ENCODE assay signal across 9 cellular contexts in the genomic region with DNA sequence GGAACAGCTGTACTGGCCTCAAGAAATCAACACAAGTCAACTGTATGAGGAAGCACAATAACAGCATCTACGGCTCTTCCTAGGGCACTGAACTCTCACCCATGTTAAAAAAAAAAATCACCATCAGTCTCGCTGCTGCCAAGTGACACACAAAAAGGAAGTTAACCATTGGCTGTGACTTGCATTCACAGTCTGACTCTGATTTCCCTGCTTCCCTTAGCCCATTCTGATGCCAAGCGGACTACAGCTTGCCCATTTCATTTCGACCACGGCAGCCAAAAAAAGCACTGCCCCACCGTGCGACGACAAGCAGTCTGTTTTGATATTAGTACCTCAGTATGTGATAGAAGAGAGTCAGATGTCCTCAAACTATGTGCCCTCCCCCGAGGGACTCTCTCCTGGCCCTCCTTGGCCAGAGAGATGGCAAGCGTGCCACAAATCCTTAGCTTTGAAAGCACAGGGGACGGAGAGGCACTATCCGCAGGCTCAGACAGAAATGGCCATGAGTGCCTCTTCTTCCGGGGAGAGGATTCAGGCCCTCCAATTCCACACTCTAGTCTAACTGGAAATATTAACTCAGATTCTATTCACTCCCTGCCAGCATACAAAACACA.
DNase-seq lines count a peak whose midpoint lies in the region; ATAC-seq and TF ChIP-seq lines count a peak whose summit lies in the region.
"Had no signal": no experiment of that assay in that cellular context is flagged by ENCODE, and none has a peak within 500 bp of the region (broad histone marks: within the 10 kb centered on the region; RNA-seq: fewer than 3 reads in every experiment).

No MANE protein-coding gene starts in this region.

- peak overlapping the region; percentile 40 for H3K4me3 Mint-ChIP-seq in dendritic cell treated with granulocyte-macrophage colony-stimulating factor and Interleukin-4, amounts not matched to agents 40 ng/mL and 50 ng/mL, for 4 days
- H3K4me3 Mint-ChIP-seq in activated T-cell treated with anti-CD3 and anti-CD28 coated beads, Interleukin-2, amount 50 U/mL, for 72 hours, result peak overlapping the region in 1 of 2 donors; percentile 22
- H3K4me3 Mint-ChIP-seq: activated naive CD4-positive, alpha-beta T cell treated with anti-CD3 and anti-CD28 coated beads, Interleukin-2, amount 50 U/mL, for 24 hours had no signal

- no peak overlapping the region for H3K4me3 ChIP-seq in A673 (ENCODE audit: low read depth, low read length, poor library complexity, severe bottlenecking)
- H3K4me3 ChIP-seq in muscle layer of duodenum (ENCODE audit: low read depth in 1 of 2, low read length in 2 of 2), result peak overlapping the region in 1 of 2 donors; percentile 25
- H3K4me3 ChIP-seq in mammary epithelial cell (replicated peaks in 1 of 3; ENCODE audit: insufficient read depth in 1 of 3, low read depth in 2 of 3, low read length in 3 of 3), result no peak overlapping the region

- dilution Hi-C loops in mammary epithelial cell (cut with HindIII; ENCODE audit: low sequenced_read_pairs), result no loop called here

- H3K9me3 Mint-ChIP-seq in dendritic cell treated with granulocyte-macrophage colony-stimulating factor and Interleukin-4, amounts not matched to agents 40 ng/mL and 50 ng/mL, for 4 days, result no peaks in the 10 kb centered on the region
- no peaks in the 10 kb centered on the region for H3K9me3 Mint-ChIP-seq in activated T-cell treated with anti-CD3 and anti-CD28 coated beads, Interleukin-2, amount 50 U/mL, for 72 hours
- H3K9me3 Mint-ChIP-seq: activated naive CD4-positive, alpha-beta T cell treated with anti-CD3 and anti-CD28 coated beads, Interleukin-2, amount 50 U/mL, for 24 hours had no signal

- H3K27ac ChIP-seq in A673 (ENCODE audit: low read depth, low read length, poor library complexity, severe bottlenecking), result peak overlapping the region; percentile 66
- H3K27ac ChIP-seq in muscle layer of duodenum (ENCODE audit: low read length), result peak overlapping the region; percentile 41
- no peak overlapping the region for H3K27ac ChIP-seq in mammary epithelial cell (ENCODE audit: insufficient read depth, low read depth, low read length)

- no peaks in the 10 kb centered on the region for H3K27me3 Mint-ChIP-seq in dendritic cell treated with granulocyte-macrophage colony-stimulating factor and Interleukin-4, amounts not matched to agents 40 ng/mL and 50 ng/mL, for 4 days
- H3K27me3 Mint-ChIP-seq in activated T-cell treated with anti-CD3 and anti-CD28 coated beads, Interleukin-2, amount 50 U/mL, for 72 hours (ENCODE audit: low read depth), result peaks cover 11% of the 10 kb centered on the region
- H3K27me3 Mint-ChIP-seq: activated naive CD4-positive, alpha-beta T cell treated with anti-CD3 and anti-CD28 coated beads, Interleukin-2, amount 50 U/mL, for 24 hours had no signal

- H3K27me3 ChIP-seq in A673 (replicated peaks; ENCODE audit: insufficient read depth, low read depth, low read length, poor library complexity) (no peaks in the 10 kb centered on the region), muscle layer of duodenum (ENCODE audit: low read depth, low read length) (no peaks in the 10 kb centered on the region), mammary epithelial cell (ENCODE audit: insufficient read depth, low read length) (no peaks in the 10 kb centered on the region)

- 89% methylated on average over 10 of the region's 13 CpGs for WGBS in mammary epithelial cell (ENCODE audit: low coverage, missing lambda C conversion rate)

- H3K36me3 Mint-ChIP-seq in dendritic cell treated with granulocyte-macrophage colony-stimulating factor and Interleukin-4, amounts not matched to agents 40 ng/mL and 50 ng/mL, for 4 days (ENCODE audit: low read depth), result no peaks in the 10 kb centered on the region
- H3K36me3 Mint-ChIP-seq in activated T-cell treated with anti-CD3 and anti-CD28 coated beads, Interleukin-2, amount 50 U/mL, for 72 hours (ENCODE audit: insufficient read depth in 2 of 2), result no peaks in the 10 kb centered on the region
- H3K36me3 Mint-ChIP-seq: activated naive CD4-positive, alpha-beta T cell treated with anti-CD3 and anti-CD28 coated beads, Interleukin-2, amount 50 U/mL, for 24 hours had no signal

- DNase-seq in A673 (ENCODE audit: low spot score) (no peak), NCI-H128 (lab: John Stamatoyannopoulos, UW; ENCODE audit: unreplicated experiment) (no peak), mammary epithelial cell (no peak)
- DNase-seq in activated T-cell treated with anti-CD3 and anti-CD28 coated beads, Interleukin-2, amount 50 U/mL, for 72 hours, result no peak

- H2AFZ ChIP-seq in mammary epithelial cell (ENCODE audit: low read depth, low read length), result no peak overlapping the region

- no TSS peak for BruUV-seq in A673 (replicated peaks; lab: Mats Ljungman, UMichigan)
- no TSS peak for BruUV-seq in mammary epithelial cell (replicated peaks; lab: Mats Ljungman, UMichigan)

- no peaks in the 10 kb centered on the region for H4K20me1 ChIP-seq in mammary epithelial cell (ENCODE audit: insufficient read depth, low read length)

- in situ Hi-C loops in mammary epithelial cell (cut with MboI; ENCODE audit: low sequenced_read_pairs in 2 of 2), result no loop called here

- H3K4me1 ChIP-seq in A673 (ENCODE audit: insufficient read depth, low read length, poor library complexity, severe bottlenecking) (peaks cover 79% of the 10 kb centered on the region), muscle layer of duodenum (ENCODE audit: control insufficient read depth in 1 of 2, insufficient read depth in 2 of 2, low read length in 2 of 2) (peaks cover 0 to 4% of the 10 kb centered on the region in 2 donors), mammary epithelial cell (ENCODE audit: insufficient read depth, low read length) (no peaks in the 10 kb centered on the region)

- H3K9me3 ChIP-seq in A673 (ENCODE audit: low read depth, low read length, poor library complexity, severe bottlenecking), result no peaks in the 10 kb centered on the region
- no peaks in the 10 kb centered on the region for H3K9me3 ChIP-seq in muscle layer of duodenum (ENCODE audit: control insufficient read depth in 1 of 2, low read length in 2 of 2)
- no peaks in the 10 kb centered on the region for H3K9me3 ChIP-seq in mammary epithelial cell (replicated peaks; ENCODE audit: insufficient read depth, low read length)

- POLR2A ChIA-PET in A673 (lab: Charles Lee; ENCODE audit: low non-redundant PET), result no interaction called here

- ATAC-seq in HG02943 (IDR thresholded peaks at IDR 0.05; ENCODE audit: low read depth, unreplicated experiment) (peak; percentile 56), GM21529 (IDR thresholded peaks at IDR 0.05; ENCODE audit: unreplicated experiment) (no peak)
- no peak for ATAC-seq in activated T-cell treated with anti-CD3 and anti-CD28 coated beads, Interleukin-2, amount 50 U/mL, for 72 hours (replicated peaks in 1 of 2)

- H3K4me2 ChIP-seq in mammary epithelial cell (ENCODE audit: insufficient read depth, low read depth, low read length), result no peak overlapping the region

- no peaks in the 10 kb centered on the region for H3K79me2 ChIP-seq in mammary epithelial cell (ENCODE audit: insufficient read depth, low read length)

- H3K9ac ChIP-seq in mammary epithelial cell (ENCODE audit: insufficient read depth, low read length), result no peak overlapping the region

- intact Hi-C loops in A673 (cut with micrococcal nuclease; ENCODE audit: unreplicated experiment), result no loop called here
- intact Hi-C loops in dendritic cell treated with granulocyte-macrophage colony-stimulating factor and Interleukin-4, amounts not matched to agents 40 ng/mL and 50 ng/mL, for 4 days (cut with micrococcal nuclease), result loop anchor here (5.0 kb wide), 1 partner anchor 249 kb away; a partner anchor contains a TSS
- intact Hi-C loops in mammary epithelial cell (cut with micrococcal nuclease), result no loop called here

- no peaks in the 10 kb centered on the region for H3K36me3 ChIP-seq in A673 (ENCODE audit: insufficient read depth, low read length, poor library complexity, severe bottlenecking)
- no peaks in the 10 kb centered on the region for H3K36me3 ChIP-seq in muscle layer of duodenum (ENCODE audit: control insufficient read depth in 1 of 2, insufficient read depth in 2 of 2, low read length in 2 of 2)
- no peaks in the 10 kb centered on the region for H3K36me3 ChIP-seq in mammary epithelial cell (ENCODE audit: insufficient read depth, low read length)

- peak overlapping the region; percentile 76 for H3K27ac Mint-ChIP-seq in dendritic cell treated with granulocyte-macrophage colony-stimulating factor and Interleukin-4, amounts not matched to agents 40 ng/mL and 50 ng/mL, for 4 days
- no peak overlapping the region for H3K27ac Mint-ChIP-seq in activated T-cell treated with anti-CD3 and anti-CD28 coated beads, Interleukin-2, amount 50 U/mL, for 72 hours
- H3K27ac Mint-ChIP-seq: activated naive CD4-positive, alpha-beta T cell treated with anti-CD3 and anti-CD28 coated beads, Interleukin-2, amount 50 U/mL, for 24 hours had no signal

- H3K4me1 Mint-ChIP-seq in dendritic cell treated with granulocyte-macrophage colony-stimulating factor and Interleukin-4, amounts not matched to agents 40 ng/mL and 50 ng/mL, for 4 days (ENCODE audit: low read depth), result peaks cover 20% of the 10 kb centered on the region
- no peaks in the 10 kb centered on the region for H3K4me1 Mint-ChIP-seq in activated T-cell treated with anti-CD3 and anti-CD28 coated beads, Interleukin-2, amount 50 U/mL, for 72 hours (ENCODE audit: low read depth)
- H3K4me1 Mint-ChIP-seq: activated naive CD4-positive, alpha-beta T cell treated with anti-CD3 and anti-CD28 coated beads, Interleukin-2, amount 50 U/mL, for 24 hours had no signal

- CTCF ChIA-PET in A673 (lab: Charles Lee) (no interaction called here), mammary epithelial cell (lab: Charles Lee; ENCODE audit: low non-redundant PET) (no interaction called here)

- no peak for TF ChIP-seq CTCF in A673 (conservative IDR thresholded peaks at IDR 0.05; ENCODE audit: low read depth, low read length)
- no peak for TF ChIP-seq CTCF in mammary epithelial cell (conservative IDR thresholded peaks at IDR 0.05 in 1 of 2, IDR thresholded peaks at IDR 0.05 in 1 of 2; ENCODE audit: extremely low read depth in 1 of 2, insufficient read depth in 1 of 2, low read depth in 1 of 2, low read length in 2 of 2)
